10 cellular contexts compared by ENCODE assay signal in the genomic region with DNA sequence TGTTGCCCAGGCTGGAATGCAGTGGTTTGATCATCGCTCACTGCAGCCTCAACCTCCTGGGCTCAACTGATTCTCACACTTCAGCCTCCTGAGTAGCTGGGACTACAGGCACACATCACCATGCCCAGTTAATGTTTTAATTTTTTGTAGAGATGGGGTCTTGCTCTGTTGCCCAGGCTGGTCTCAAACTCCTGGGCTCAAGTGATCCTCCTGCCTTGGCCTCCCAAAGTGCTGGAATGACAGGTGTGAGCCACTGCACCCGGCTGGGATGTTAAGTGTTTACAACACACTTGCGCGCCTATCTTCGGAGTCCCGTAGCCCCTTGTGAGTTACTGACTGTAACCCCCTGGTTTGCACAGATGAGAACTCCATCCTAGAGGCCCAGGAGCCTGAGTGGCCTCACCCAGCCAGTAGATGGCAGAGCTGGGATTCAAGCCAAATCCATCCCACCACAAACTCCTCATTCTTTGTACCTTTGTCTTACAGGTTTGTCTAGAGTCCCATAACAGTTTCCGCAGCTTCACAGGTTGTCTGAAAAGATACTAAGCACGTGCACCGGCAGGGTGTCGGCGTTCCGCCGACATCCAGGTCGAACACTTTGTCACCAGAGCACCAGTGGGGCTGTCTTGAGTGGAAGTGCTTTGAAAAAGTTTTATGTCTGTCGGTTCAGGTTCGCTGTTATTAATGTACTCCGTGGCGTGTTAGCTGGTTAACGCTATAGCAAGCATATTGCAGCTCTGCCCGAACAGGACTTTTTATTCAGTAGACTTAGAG.
DNase-seq lines count a peak whose midpoint lies in the region; ATAC-seq and TF ChIP-seq lines count a peak whose summit lies in the region.
"Had no signal": no experiment of that assay in that cellular context is flagged by ENCODE, and none has a peak within 500 bp of the region (broad histone marks: within the 10 kb centered on the region; RNA-seq: fewer than 3 reads in every experiment).

No MANE protein-coding gene starts in this region.

- no peak overlapping the region for H3K4me3 ChIP-seq in AG09309 (ENCODE audit: control insufficient read depth, low read depth, low read length)
- no peak overlapping the region for H3K4me3 ChIP-seq in fibroblast of pulmonary artery (replicated peaks; ENCODE audit: low read depth, low read length)

- ATAC-seq in GM18858 (IDR thresholded peaks at IDR 0.05; ENCODE audit: unreplicated experiment): no peak
- ATAC-seq: T-cell had no signal

- TF ChIP-seq CTCF in AG09309 (IDR thresholded peaks at IDR 0.05; ENCODE audit: control insufficient read depth, insufficient read depth, low read depth, low read length, missing control alignments) (peak; percentile 20), GM10266 (IDR thresholded peaks at IDR 0.05; ENCODE audit: control insufficient read depth, insufficient read depth, low read depth, missing control alignments) (peak; percentile 49), fibroblast of pulmonary artery (IDR thresholded peaks at IDR 0.05; ENCODE audit: low read length, missing control alignments) (peak; percentile 26)

- no peak for DNase-seq in AG09309 (ENCODE audit: low read depth)
- peak; percentile 58 for DNase-seq in GM10266 (ENCODE audit: extremely low spot score)
- peak; percentile 15 for DNase-seq in NCI-H526 treated with DMSO at 0.1 percent for 48 hours (lab: John Stamatoyannopoulos, UW)
- DNase-seq in fibroblast of pulmonary artery (ENCODE audit: low read depth): no peak
- DNase-seq in EL: no peak
- DNase-seq in activated CD4-positive, alpha-beta T cell treated with anti-CD3 and anti-CD28 coated beads for 4 hours: no peak
- DNase-seq in central memory CD4-positive, alpha-beta T cell: no peak
- DNase-seq: KG1, T-cell had no signal

Comparison
In these comparisons a context has a peak if more than half of its experiments do, and no peak if none do; other contexts are left out.
1. DNase-seq: peak in GM10266 (single experiment) and NCI-H526 treated with DMSO at 0.1 percent for 48 hours (single experiment); none in AG09309 (single experiment), fibroblast of pulmonary artery (single experiment), EL (single experiment), activated CD4-positive, alpha-beta T cell treated with anti-CD3 and anti-CD28 coated beads for 4 hours (0 of 2) and central memory CD4-positive, alpha-beta T cell (single experiment).
2. Peak in every context shown above with its lines, with median percentiles within 50 percentile points of each other: CTCF ChIP-seq.